15 cellular contexts compared by ENCODE assay signal in the genomic region with DNA sequence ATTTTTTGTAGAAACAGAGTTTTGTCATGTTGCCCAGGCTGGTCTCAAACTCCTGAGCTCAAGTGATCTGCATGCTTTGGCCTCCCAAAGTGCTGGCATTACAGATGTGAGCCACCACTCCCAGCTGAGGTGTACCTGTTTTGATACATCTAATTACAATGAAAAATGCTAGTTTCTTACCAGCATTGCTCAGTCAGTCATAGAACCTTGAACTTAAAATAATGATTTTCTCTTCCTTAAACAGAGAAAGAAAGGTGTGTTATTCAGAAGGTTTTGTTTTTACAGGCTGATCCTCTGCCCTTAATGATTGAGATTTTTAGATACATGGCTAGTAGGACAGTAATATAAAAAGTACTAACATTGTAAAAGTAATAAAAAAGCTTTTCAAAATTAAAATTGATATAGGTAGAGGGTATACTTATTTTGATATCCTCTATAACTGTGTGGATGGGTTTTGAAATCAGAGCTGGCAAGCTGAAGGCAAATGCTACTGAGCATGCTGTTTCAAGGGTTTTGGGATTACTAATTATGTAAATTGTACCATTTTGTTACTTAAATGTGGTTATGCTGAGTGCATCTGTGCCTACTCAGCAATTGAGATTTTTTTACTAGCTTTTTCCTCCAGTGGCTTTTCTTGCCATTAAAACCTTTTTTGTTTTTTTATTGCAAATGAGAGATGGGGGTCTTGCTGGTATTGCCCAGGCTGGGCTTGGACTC. TPM values are rescaled to one million over a fixed set of nuclear protein-coding genes. Genes with fewer than 3 reads are reported as not detected.
DNase-seq lines count a peak whose midpoint lies in the region; ATAC-seq and TF ChIP-seq lines count a peak whose summit lies in the region.
"Had no signal": no experiment of that assay in that cellular context is flagged by ENCODE, and none has a peak within 500 bp of the region (broad histone marks: within the 10 kb centered on the region; RNA-seq: fewer than 3 reads in every experiment).

No MANE protein-coding gene starts in this region.

- H3K4me1 Mint-ChIP-seq in progenitor cell of endocrine pancreas (ENCODE audit: low read depth): peaks cover 25% of the 10 kb centered on the region

- no peaks in the 10 kb centered on the region for H3K27me3 ChIP-seq in iPS-15b (ENCODE audit: control insufficient read depth, insufficient read depth, low read length)
- H3K27me3 ChIP-seq: dorsolateral prefrontal cortex, hepatocyte, tibial nerve had no signal

- no peak overlapping the region for H3K4me3 Mint-ChIP-seq in progenitor cell of endocrine pancreas (ENCODE audit: low read depth)

- H3K27me3 Mint-ChIP-seq in progenitor cell of endocrine pancreas: no peaks in the 10 kb centered on the region
- H3K27me3 Mint-ChIP-seq: naive B cell had no signal

- no peak overlapping the region for H3K27ac Mint-ChIP-seq in progenitor cell of endocrine pancreas

- H3K9me3 ChIP-seq in iPS-15b (ENCODE audit: control insufficient read depth, insufficient read depth, low read length): no peaks in the 10 kb centered on the region
- H3K9me3 ChIP-seq: tibial nerve had no signal

- intact Hi-C loops in posterior vena cava (cut with DNase I): no loop called here

- TF ChIP-seq CTCF in progenitor cell of endocrine pancreas (IDR thresholded peaks at IDR 0.05; ENCODE audit: unreplicated experiment): no peak

- peaks cover 5% of the 10 kb centered on the region for H3K36me3 Mint-ChIP-seq in progenitor cell of endocrine pancreas (ENCODE audit: insufficient read depth)

- H3K4me3 ChIP-seq in iPS-15b (ENCODE audit: low read depth, low read length): no peak overlapping the region
- H3K4me3 ChIP-seq: dorsolateral prefrontal cortex, hepatocyte, K562, tibial nerve had no signal

- no peak for DNase-seq in posterior vena cava (ENCODE audit: low spot score)
- DNase-seq in progenitor cell of endocrine pancreas (ENCODE audit: low spot score, unreplicated experiment): no peak
- no peak for DNase-seq in DMS153 treated with DMSO at 0.1 percent for 48 hours (lab: John Stamatoyannopoulos, UW; ENCODE audit: unreplicated experiment)
- DNase-seq in stimulated activated CD4-positive, alpha-beta T cell treated with anti-CD3 and anti-CD28 coated beads, Interleukin-2, amount 100 ng/mL, for 24 hours: no peak
- DNase-seq: dorsolateral prefrontal cortex, naive B cell, NCI-H446 treated with DMSO at 0.1 percent for 48 hours, SW 1271 had no signal

- H3K36me3 ChIP-seq in iPS-15b (ENCODE audit: control insufficient read depth, insufficient read depth, low read length): no peaks in the 10 kb centered on the region
- H3K36me3 ChIP-seq: tibial nerve had no signal

- no peaks in the 10 kb centered on the region for H3K9me3 Mint-ChIP-seq in progenitor cell of endocrine pancreas (ENCODE audit: low read depth)
- H3K9me3 Mint-ChIP-seq: naive B cell had no signal

- ATAC-seq in GM18519 (IDR thresholded peaks at IDR 0.05; ENCODE audit: low FRiP score, unreplicated experiment) (peak; percentile 64), GM21381 (IDR thresholded peaks at IDR 0.05; ENCODE audit: unreplicated experiment) (peak; percentile 75), HG03108 (IDR thresholded peaks at IDR 0.05; ENCODE audit: unreplicated experiment) (peak; percentile 73)
- ATAC-seq: K562 had no signal

- H3K4me1 ChIP-seq in iPS-15b (ENCODE audit: control insufficient read depth, insufficient read depth, low read length): peaks cover 5% of the 10 kb centered on the region

- peak overlapping the region; percentile 16 for H3K9ac ChIP-seq in iPS-15b (ENCODE audit: low read depth, low read length)

RNA-seq across cellular contexts. Expression of a gene that starts 16.1 kb away (rescaled TPM):
- total RNA-seq in posterior vena cava (100 to 1,000 TPM; 116 to 145 TPM), progenitor cell of endocrine pancreas (210 and 213 TPM in 2 replicates)
